9 cellular contexts compared by ENCODE assay signal in genomic region chr20:41249371-41249770, GRCh38.
DNase-seq lines count a peak whose midpoint lies in the region; ATAC-seq and TF ChIP-seq lines count a peak whose summit lies in the region.
"Had no signal": no experiment of that assay in that cellular context is flagged by ENCODE, and none has a peak within 500 bp of the region (broad histone marks: within the 10 kb centered on the region; RNA-seq: fewer than 3 reads in every experiment).

No MANE protein-coding gene starts in this region.

- H3K79me2 ChIP-seq in parathyroid adenoma, result peaks cover 3% of the 10 kb centered on the region

- H3K4me1 Mint-ChIP-seq in activated T-cell treated with anti-CD3 and anti-CD28 coated beads, Interleukin-2, amount 50 U/mL, for 4 hours (ENCODE audit: low read depth), result peaks cover 6% of the 10 kb centered on the region

- H3K9me3 Mint-ChIP-seq in activated T-cell treated with anti-CD3 and anti-CD28 coated beads, Interleukin-2, amount 50 U/mL, for 4 hours, result no peaks in the 10 kb centered on the region

- no peaks in the 10 kb centered on the region for H3K27me3 Mint-ChIP-seq in activated T-cell treated with anti-CD3 and anti-CD28 coated beads, Interleukin-2, amount 50 U/mL, for 4 hours (ENCODE audit: low read depth)

- no peak overlapping the region for H3K9ac ChIP-seq in parathyroid adenoma

- H3K4me3 Mint-ChIP-seq in activated T-cell treated with anti-CD3 and anti-CD28 coated beads, Interleukin-2, amount 50 U/mL, for 4 hours, result no peak overlapping the region

- ATAC-seq in GM21360 (IDR thresholded peaks at IDR 0.05; ENCODE audit: unreplicated experiment) (peak; percentile 69), RWPE2 (ENCODE audit: low read depth) (peak; percentile 89), GM19324 (IDR thresholded peaks at IDR 0.05; ENCODE audit: low FRiP score, unreplicated experiment) (no peak)
- no peak for ATAC-seq in activated T-cell treated with anti-CD3 and anti-CD28 coated beads, Interleukin-2, amount 50 U/mL, for 4 hours

- no peaks in the 10 kb centered on the region for H3K36me3 Mint-ChIP-seq in activated T-cell treated with anti-CD3 and anti-CD28 coated beads, Interleukin-2, amount 50 U/mL, for 4 hours (ENCODE audit: insufficient read depth)

- H3K27ac ChIP-seq in RWPE2 (ENCODE audit: poor library complexity, severe bottlenecking), result peak overlapping the region; percentile 99
- peak overlapping the region; percentile 71 for H3K27ac ChIP-seq in parathyroid adenoma
- H3K27ac ChIP-seq: neutrophil had no signal

- no peak overlapping the region for H3K4me3 ChIP-seq in RWPE2 (ENCODE audit: severe bottlenecking)
- no peak overlapping the region for H3K4me3 ChIP-seq in parathyroid adenoma (ENCODE audit: low read depth, low read length)

- TF ChIP-seq CTCF in RWPE2 (IDR thresholded peaks at IDR 0.05; ENCODE audit: poor library complexity, severe bottlenecking) (no peak), parathyroid adenoma (IDR thresholded peaks at IDR 0.05) (no peak)

- no peak overlapping the region for H3K4me2 ChIP-seq in parathyroid adenoma (ENCODE audit: low read length)

- H3K36me3 ChIP-seq in RWPE2 (ENCODE audit: low read depth) (peaks cover 10% of the 10 kb centered on the region), parathyroid adenoma (ENCODE audit: control insufficient read depth, insufficient read depth, low read length) (no peaks in the 10 kb centered on the region)
- H3K36me3 ChIP-seq: neutrophil had no signal

- H3K27me3 ChIP-seq in RWPE2 (ENCODE audit: insufficient read depth, poor library complexity, severe bottlenecking), result no peaks in the 10 kb centered on the region
- no peaks in the 10 kb centered on the region for H3K27me3 ChIP-seq in parathyroid adenoma (ENCODE audit: control insufficient read depth, insufficient read depth, low read length)
- H3K27me3 ChIP-seq: neutrophil had no signal

- DNase-seq in RWPE2 (ENCODE audit: low spot score), result peak; percentile 96
- DNase-seq in foreskin melanocyte, result peak; percentile 60
- DNase-seq in activated CD8-positive, alpha-beta memory T cell treated with anti-CD3 and anti-CD28 coated beads, Interleukin-2, amount 50 U/mL, for 48 hours, result no peak
- DNase-seq in NAMALWA (ENCODE audit: low spot score), result no peak
- no peak for DNase-seq in activated T-cell treated with anti-CD3 and anti-CD28 coated beads, Interleukin-2, amount 50 U/mL, for 4 hours

- H3K4me1 ChIP-seq in RWPE2 (ENCODE audit: insufficient read depth, poor library complexity, severe bottlenecking) (peaks cover 59% of the 10 kb centered on the region), parathyroid adenoma (peaks cover 10% of the 10 kb centered on the region)

- no peak overlapping the region for H2AFZ ChIP-seq in parathyroid adenoma

- H3K9me3 ChIP-seq in RWPE2 (ENCODE audit: severe bottlenecking) (no peaks in the 10 kb centered on the region), parathyroid adenoma (ENCODE audit: control insufficient read depth, low read length) (no peaks in the 10 kb centered on the region)
- H3K9me3 ChIP-seq: neutrophil had no signal

Comparison
In these comparisons a context has a peak if more than half of its experiments do, and no peak if none do; other contexts are left out.
1. ATAC-seq: peak in GM21360 (single experiment) and RWPE2 (single experiment); none in GM19324 (single experiment) and activated T-cell treated with anti-CD3 and anti-CD28 coated beads, Interleukin-2, amount 50 U/mL, for 4 hours (0 of 2).
2. DNase-seq: peak in RWPE2 (single experiment) and foreskin melanocyte (single experiment); none in activated CD8-positive, alpha-beta memory T cell treated with anti-CD3 and anti-CD28 coated beads, Interleukin-2, amount 50 U/mL, for 48 hours (single experiment), NAMALWA (single experiment) and activated T-cell treated with anti-CD3 and anti-CD28 coated beads, Interleukin-2, amount 50 U/mL, for 4 hours (single experiment).